2 cellular contexts compared by ENCODE assay signal in the genomic region with DNA sequence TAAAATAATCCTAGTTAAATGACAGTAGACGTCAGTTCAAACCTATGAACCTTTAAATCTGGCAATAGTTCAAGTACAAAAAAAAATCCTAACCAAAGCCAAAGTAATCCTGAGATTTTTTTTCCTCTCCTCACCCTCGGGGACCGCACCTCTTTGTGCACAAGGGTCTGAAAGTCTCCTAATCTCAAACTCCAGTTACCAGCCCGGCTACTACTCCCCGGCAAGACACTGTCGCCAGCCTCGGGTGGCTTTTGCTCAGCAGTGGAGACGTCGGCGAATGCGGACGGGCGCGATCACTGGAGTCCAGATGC.
TF ChIP-seq lines count a peak whose summit lies in the region.

No MANE protein-coding gene starts in this region.

TF ChIP-seq in A549, 52 proteins besides CTCF, POLR2A, EP300 and RAD21 (continued from another document):
- TF ChIP-seq, protein P1, sequence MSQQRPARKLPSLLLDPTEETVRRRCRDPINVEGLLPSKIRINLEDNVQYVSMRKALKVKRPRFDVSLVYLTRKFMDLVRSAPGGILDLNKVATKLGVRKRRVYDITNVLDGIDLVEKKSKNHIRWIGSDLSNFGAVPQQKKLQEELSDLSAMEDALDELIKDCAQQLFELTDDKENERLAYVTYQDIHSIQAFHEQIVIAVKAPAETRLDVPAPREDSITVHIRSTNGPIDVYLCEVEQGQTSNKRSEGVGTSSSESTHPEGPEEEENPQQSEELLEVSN (IDR thresholded peaks at IDR 0.05; ENCODE audit: borderline replicate concordance, low read depth) = no peak
- TF ChIP-seq TP53 (CRISPR knock-in tag; IDR thresholded peaks at IDR 0.05) (no peak), HEYL (CRISPR knock-in tag; IDR thresholded peaks at IDR 0.05) (no peak), CBX2 (IDR thresholded peaks at IDR 0.05; ENCODE audit: borderline replicate concordance, low read depth) (no peak), ZNF302 (CRISPR knock-in tag; IDR thresholded peaks at IDR 0.05) (no peak)
- TF ChIP-seq, protein P2, sequence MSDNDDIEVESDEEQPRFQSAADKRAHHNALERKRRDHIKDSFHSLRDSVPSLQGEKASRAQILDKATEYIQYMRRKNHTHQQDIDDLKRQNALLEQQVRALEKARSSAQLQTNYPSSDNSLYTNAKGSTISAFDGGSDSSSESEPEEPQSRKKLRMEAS (IDR thresholded peaks at IDR 0.05) = no peak

TF ChIP-seq in HEK293, 187 proteins besides CTCF, POLR2A, EP300 and RAD21 (continued from another document):
- TF ChIP-seq, protein P3, sequence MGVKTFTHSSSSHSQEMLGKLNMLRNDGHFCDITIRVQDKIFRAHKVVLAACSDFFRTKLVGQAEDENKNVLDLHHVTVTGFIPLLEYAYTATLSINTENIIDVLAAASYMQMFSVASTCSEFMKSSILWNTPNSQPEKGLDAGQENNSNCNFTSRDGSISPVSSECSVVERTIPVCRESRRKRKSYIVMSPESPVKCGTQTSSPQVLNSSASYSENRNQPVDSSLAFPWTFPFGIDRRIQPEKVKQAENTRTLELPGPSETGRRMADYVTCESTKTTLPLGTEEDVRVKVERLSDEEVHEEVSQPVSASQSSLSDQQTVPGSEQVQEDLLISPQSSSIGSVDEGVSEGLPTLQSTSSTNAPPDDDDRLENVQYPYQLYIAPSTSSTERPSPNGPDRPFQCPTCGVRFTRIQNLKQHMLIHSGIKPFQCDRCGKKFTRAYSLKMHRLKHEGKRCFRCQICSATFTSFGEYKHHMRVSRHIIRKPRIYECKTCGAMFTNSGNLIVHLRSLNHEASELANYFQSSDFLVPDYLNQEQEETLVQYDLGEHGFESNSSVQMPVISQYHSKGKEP (tag by site-specific recombination; IDR thresholded peaks at IDR 0.05) = no peak
- TF ChIP-seq ZNF626 (tag by site-specific recombination; IDR thresholded peaks at IDR 0.05) (no peak), ZNF138 (tag by site-specific recombination; IDR thresholded peaks at IDR 0.05; ENCODE audit: borderline replicate concordance) (no peak), ZNF501 (tag by site-specific recombination; IDR thresholded peaks at IDR 0.05) (no peak), ZNF398 (tag by site-specific recombination; IDR thresholded peaks at IDR 0.05) (no peak), ZSCAN4 (tag by site-specific recombination; IDR thresholded peaks at IDR 0.05) (no peak), PRDM1 (tag by site-specific recombination; IDR thresholded peaks at IDR 0.05) (0 out of 2 replicates have a peak, but pooled peaks have one; percentile 11), ZBTB7A (tag by site-specific recombination; IDR thresholded peaks at IDR 0.05; ENCODE audit: low read depth) (no peak), ZNF350 (tag by site-specific recombination; IDR thresholded peaks at IDR 0.05) (no peak), ZNF664 (tag by site-specific recombination; IDR thresholded peaks at IDR 0.05) (no peak), TCF7L2 (IDR thresholded peaks at IDR 0.05; ENCODE audit: borderline replicate concordance, low read depth, low read length) (no peak)
- TF ChIP-seq, protein P4, sequence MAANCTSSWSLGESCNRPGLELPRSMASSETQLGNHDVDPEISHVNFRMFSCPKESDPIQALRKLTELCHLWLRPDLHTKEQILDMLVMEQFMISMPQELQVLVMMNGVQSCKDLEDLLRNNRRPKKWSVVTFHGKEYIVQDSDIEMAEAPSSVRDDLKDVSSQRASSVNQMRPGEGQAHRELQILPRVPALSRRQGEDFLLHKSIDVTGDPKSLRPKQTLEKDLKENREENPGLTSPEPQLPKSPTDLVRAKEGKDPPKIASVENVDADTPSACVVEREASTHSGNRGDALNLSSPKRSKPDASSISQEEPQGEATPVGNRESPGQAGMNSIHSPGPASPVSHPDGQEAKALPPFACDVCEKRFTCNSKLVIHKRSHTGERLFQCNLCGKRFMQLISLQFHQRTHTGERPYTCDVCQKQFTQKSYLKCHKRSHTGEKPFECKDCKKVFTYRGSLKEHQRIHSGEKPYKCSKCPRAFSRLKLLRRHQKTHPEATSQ (tag by site-specific recombination; IDR thresholded peaks at IDR 0.05) = no peak
- TF ChIP-seq, protein P5, sequence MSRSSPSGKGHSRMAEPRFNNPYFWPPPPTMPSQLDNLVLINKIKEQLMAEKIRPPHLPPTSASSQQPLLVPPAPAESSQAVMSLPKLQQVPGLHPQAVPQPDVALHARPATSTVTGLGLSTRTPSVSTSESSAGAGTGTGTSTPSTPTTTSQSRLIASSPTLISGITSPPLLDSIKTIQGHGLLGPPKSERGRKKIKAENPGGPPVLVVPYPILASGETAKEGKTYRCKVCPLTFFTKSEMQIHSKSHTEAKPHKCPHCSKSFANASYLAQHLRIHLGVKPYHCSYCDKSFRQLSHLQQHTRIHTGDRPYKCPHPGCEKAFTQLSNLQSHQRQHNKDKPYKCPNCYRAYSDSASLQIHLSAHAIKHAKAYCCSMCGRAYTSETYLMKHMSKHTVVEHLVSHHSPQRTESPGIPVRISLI (tag by site-specific recombination; IDR thresholded peaks at IDR 0.05) = 0 out of 2 replicates have a peak, but pooled peaks have one; percentile 18
- TF ChIP-seq, protein P6, sequence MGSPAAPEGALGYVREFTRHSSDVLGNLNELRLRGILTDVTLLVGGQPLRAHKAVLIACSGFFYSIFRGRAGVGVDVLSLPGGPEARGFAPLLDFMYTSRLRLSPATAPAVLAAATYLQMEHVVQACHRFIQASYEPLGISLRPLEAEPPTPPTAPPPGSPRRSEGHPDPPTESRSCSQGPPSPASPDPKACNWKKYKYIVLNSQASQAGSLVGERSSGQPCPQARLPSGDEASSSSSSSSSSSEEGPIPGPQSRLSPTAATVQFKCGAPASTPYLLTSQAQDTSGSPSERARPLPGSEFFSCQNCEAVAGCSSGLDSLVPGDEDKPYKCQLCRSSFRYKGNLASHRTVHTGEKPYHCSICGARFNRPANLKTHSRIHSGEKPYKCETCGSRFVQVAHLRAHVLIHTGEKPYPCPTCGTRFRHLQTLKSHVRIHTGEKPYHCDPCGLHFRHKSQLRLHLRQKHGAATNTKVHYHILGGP (tag by site-specific recombination; IDR thresholded peaks at IDR 0.05) = no peak
